Comparison of ENCODE assay signal across 8 cellular contexts in the genomic region with DNA sequence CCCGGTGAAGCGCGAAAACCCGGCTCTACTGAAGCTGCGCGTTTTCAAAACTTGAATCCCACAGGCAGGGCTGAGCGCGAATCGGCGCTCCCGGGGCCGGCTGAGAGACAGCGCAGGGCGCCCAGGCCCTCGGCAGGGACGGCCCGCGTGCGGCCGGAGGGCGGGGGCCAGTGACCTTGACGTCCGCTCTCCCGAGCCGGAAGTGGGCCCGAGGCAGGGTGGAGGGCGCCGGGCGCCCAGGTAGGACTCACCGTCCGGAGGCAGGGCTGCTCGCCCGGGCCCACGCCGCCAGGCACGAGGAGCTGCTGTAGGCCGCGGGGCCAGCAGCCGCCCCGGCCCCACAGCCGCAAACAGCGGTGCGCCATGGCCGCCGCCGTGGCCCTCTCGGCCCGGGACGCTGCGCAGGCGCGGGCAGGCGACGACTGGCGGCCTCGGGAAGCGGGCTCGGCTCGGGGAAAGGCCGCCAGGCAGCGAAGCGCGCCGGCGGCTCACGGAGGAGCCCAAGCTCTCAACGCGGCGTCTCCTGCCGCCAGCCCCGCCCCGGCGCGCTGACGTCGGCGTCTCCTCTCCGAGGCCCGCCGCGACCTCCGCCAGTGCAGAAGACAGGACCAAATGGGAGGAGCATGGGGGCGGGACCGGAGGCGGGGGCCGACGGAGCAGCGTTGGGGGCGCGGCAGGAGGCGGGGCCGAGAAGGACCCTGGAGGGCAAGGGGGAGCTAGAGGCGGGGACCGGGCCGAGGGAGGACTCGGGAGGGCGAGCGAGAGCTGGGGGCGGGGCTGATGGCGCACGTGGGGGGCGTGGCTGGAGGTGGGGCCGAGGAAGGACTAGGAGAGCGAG. TPM values are rescaled to one million over a fixed set of nuclear protein-coding genes. Genes with fewer than 3 reads are reported as not detected.
DNase-seq lines count a peak whose midpoint lies in the region; ATAC-seq, FAIRE-seq and TF ChIP-seq lines count a peak whose summit lies in the region.

A gene (minus strand): TSS at position 510 of the 838 bp plus-strand sequence. CDS start 145 bp downstream, at position 365.

- TF ChIP-seq POLR2A in IMR-90 (IDR thresholded peaks at IDR 0.05; ENCODE audit: low read depth, low read length) (peak; percentile 94), endothelial cell of umbilical vein (IDR thresholded peaks at IDR 0.05; ENCODE audit: low read depth, low read length) (peak; percentile 93)

- ATAC-seq in GM21529 (IDR thresholded peaks at IDR 0.05; ENCODE audit: unreplicated experiment) = peak; percentile 82
- ATAC-seq in IMR-90 (ENCODE audit: low read depth) = peak; percentile 91

- intact Hi-C loops in IMR-90 (cut with micrococcal nuclease) (loop anchor here (2.0 to 5.0 kb wide), 3 partner anchors 48 to 570 kb away; a partner anchor contains a TSS), OCI-LY7 (cut with micrococcal nuclease; ENCODE audit: unreplicated experiment) (loop anchor here (1.0 to 5.0 kb wide), 7 partner anchors 30 to 570 kb away; a partner anchor contains a TSS), endothelial cell of umbilical vein (cut with micrococcal nuclease) (loop anchor here (1.0 to 5.0 kb wide), 5 partner anchors 69 to 570 kb away; a partner anchor contains a TSS)

- H3K4me3 ChIP-seq in IMR-90 (ENCODE audit: insufficient read depth, low read depth, low read length) = peak within 1 kb of the TSS; percentile 73
- H3K4me3 ChIP-seq in OCI-LY7 (ENCODE audit: low read depth, low read length, poor library complexity, severe bottlenecking) = peak within 1 kb of the TSS; percentile 85
- H3K4me3 ChIP-seq in endothelial cell of umbilical vein (replicated peaks in 1 of 3; ENCODE audit: insufficient read depth in 1 of 3, low read depth in 1 of 3, low read length in 3 of 3) = peak within 1 kb of the TSS; percentile 62 to 85 (median 72)

- H4K20me1 ChIP-seq in IMR-90 (ENCODE audit: insufficient read depth, low read length) (peaks cover 41% of the 10 kb centered on the region), OCI-LY7 (ENCODE audit: insufficient read depth, low read length) (peaks cover 20% of the 10 kb centered on the region), endothelial cell of umbilical vein (replicated peaks; ENCODE audit: control insufficient read depth, extremely low read depth, insufficient read depth, low read length) (no peaks in the 10 kb centered on the region)

- H3K23ac ChIP-seq in IMR-90 (ENCODE audit: low read depth, low read length) = peak within 1 kb of the TSS; percentile 96

- peak within 1 kb of the TSS; percentile 84 for H4K91ac ChIP-seq in IMR-90 (ENCODE audit: insufficient read depth, low read depth, low read length)

- DNase-seq in DMS 273 treated with DMSO at 0.1 percent for 48 hours (lab: John Stamatoyannopoulos, UW) = peak; percentile 94
- peak; percentile 98 for DNase-seq in IMR-90
- DNase-seq in OCI-LY7 (ENCODE audit: low spot score) = peak; percentile 98
- DNase-seq in activated T-cell treated with anti-CD3 and anti-CD28 coated beads for 1 hour (ENCODE audit: low read depth) = peak; percentile 100
- DNase-seq in endothelial cell of umbilical vein (ENCODE audit: low read depth, low spot score) = peak; percentile 100
- DNase-seq in middle frontal gyrus (ENCODE audit: extremely low spot score, low spot score) = peak; percentile 95
- DNase-seq in stimulated activated CD8-positive, alpha-beta memory T cell treated with anti-CD3 and anti-CD28 coated beads, Interleukin-2, amount 100 ng/mL, for 1 hour (ENCODE audit: low read depth in 2 of 2) = peak; percentile 100

- no peaks in the 10 kb centered on the region for H3K27me3 ChIP-seq in IMR-90 (ENCODE audit: control insufficient read depth, insufficient read depth, low read length)
- no peaks in the 10 kb centered on the region for H3K27me3 ChIP-seq in endothelial cell of umbilical vein (ENCODE audit: control insufficient read depth in 2 of 2, insufficient read depth in 2 of 2, low read length in 2 of 2)

- peak within 1 kb of the TSS; percentile 80 for H2AK5ac ChIP-seq in IMR-90 (ENCODE audit: low read depth, low read length)

- H3K27ac ChIP-seq in IMR-90 (ENCODE audit: insufficient read depth, low read length) (peak within 1 kb of the TSS; percentile 76), OCI-LY7 (ENCODE audit: low read depth, low read length, poor library complexity, severe bottlenecking) (peak within 1 kb of the TSS; percentile 65), endothelial cell of umbilical vein (ENCODE audit: insufficient read depth, low read depth, low read length) (peak within 1 kb of the TSS; percentile 89)

- H2AFZ ChIP-seq in IMR-90 (replicated peaks; ENCODE audit: low read length, poor library complexity) = peak within 1 kb of the TSS; percentile 94
- peak within 1 kb of the TSS; percentile 63; the same call in 1 of the 2 replicates for H2AFZ ChIP-seq in OCI-LY7 (ENCODE audit: low read length)
- H2AFZ ChIP-seq in endothelial cell of umbilical vein (ENCODE audit: low read depth, low read length) = peak within 1 kb of the TSS; percentile 97

- TF ChIP-seq RAD21 in IMR-90 (IDR thresholded peaks at IDR 0.05; ENCODE audit: low read length) = 0 out of 2 replicates have a peak, but pooled peaks have one; percentile 3

- H3K4me2 ChIP-seq in IMR-90 (ENCODE audit: low read depth, low read length) = peak within 1 kb of the TSS; percentile 97
- H3K4me2 ChIP-seq in OCI-LY7 (ENCODE audit: low read length) = peak within 1 kb of the TSS; percentile 86
- peak within 1 kb of the TSS; percentile 91 for H3K4me2 ChIP-seq in endothelial cell of umbilical vein (ENCODE audit: insufficient read depth, low read length)

- H4K8ac ChIP-seq in IMR-90 (ENCODE audit: low read depth in 2 of 2, low read length in 2 of 2) = peak within 1 kb of the TSS; percentile 36 to 85

- H3K14ac ChIP-seq in IMR-90 (replicated peaks; ENCODE audit: low read depth, low read length) = peak within 1 kb of the TSS; percentile 96

- H2BK15ac ChIP-seq in IMR-90 (ENCODE audit: low read depth, low read length) = peak within 1 kb of the TSS; percentile 3; the same call in 1 of the 3 replicates

- H3K4me1 ChIP-seq in IMR-90 (ENCODE audit: control insufficient read depth, insufficient read depth, low read length) = peaks cover 2% of the 10 kb centered on the region
- H3K4me1 ChIP-seq in OCI-LY7 (ENCODE audit: insufficient read depth, low read length, poor library complexity, severe bottlenecking) = peaks cover 16% of the 10 kb centered on the region
- H3K4me1 ChIP-seq in endothelial cell of umbilical vein (ENCODE audit: control insufficient read depth, extremely low read depth, insufficient read depth, low read length) = peaks cover 9% of the 10 kb centered on the region

- 1% methylated on average over 37 of the region's 104 CpGs; no CpG with 5 or more reads in 1 of the 2 experiments for WGBS in IMR-90 (ENCODE audit: extremely low coverage in 2 of 2, insufficient read length in 1 of 2), 2 experiments

- H3K79me2 ChIP-seq in OCI-LY7 (ENCODE audit: insufficient read depth, low read depth, low read length) (peaks cover 47% of the 10 kb centered on the region), endothelial cell of umbilical vein (ENCODE audit: control insufficient read depth, insufficient read depth, low read length) (peaks cover 44% of the 10 kb centered on the region)

- H3K56ac ChIP-seq in IMR-90 (ENCODE audit: extremely low read depth, insufficient read depth, low read length) = peak within 1 kb of the TSS; percentile 91

- peak within 1 kb of the TSS; percentile 71 for H3K4ac ChIP-seq in IMR-90 (ENCODE audit: low read depth, low read length)

- no peaks in the 10 kb centered on the region for H3K9me2 ChIP-seq in OCI-LY7 (ENCODE audit: insufficient read depth, low read length)

- H3K36me3 ChIP-seq in IMR-90 (ENCODE audit: control insufficient read depth, insufficient read depth, low read length) = no peaks in the 10 kb centered on the region
- H3K36me3 ChIP-seq in OCI-LY7 (ENCODE audit: insufficient read depth, low read length) = peaks cover 24% of the 10 kb centered on the region
- no peaks in the 10 kb centered on the region for H3K36me3 ChIP-seq in endothelial cell of umbilical vein (ENCODE audit: control insufficient read depth in 2 of 2, extremely low read depth in 1 of 2, insufficient read depth in 2 of 2, low read length in 2 of 2)

- dilution Hi-C loops in IMR-90 (cut with HindIII; ENCODE audit: low sequenced_read_pairs, unreplicated experiment) (no loop called here), endothelial cell of umbilical vein (cut with MboI; ENCODE audit: extremely low pct_ligation_motif_present, low sequenced_read_pairs) (no loop called here)

- no peak for TF ChIP-seq CTCF in IMR-90 (conservative IDR thresholded peaks at IDR 0.05; ENCODE audit: low read depth, low read length)
- TF ChIP-seq CTCF in OCI-LY7 (conservative IDR thresholded peaks at IDR 0.05; ENCODE audit: low read length) = 0 out of 2 replicates have a peak, but pooled peaks have one; percentile 6
- no peak for TF ChIP-seq CTCF in endothelial cell of umbilical vein (IDR thresholded peaks at IDR 0.05; ENCODE audit: extremely low read depth in 1 of 2, insufficient read depth in 1 of 2, low read depth in 1 of 2, low read length in 2 of 2)

- BruUV-seq in IMR-90 (replicated peaks; lab: Mats Ljungman, UMichigan) (no TSS peak), OCI-LY7 (replicated peaks; lab: Mats Ljungman, UMichigan) (no TSS peak), endothelial cell of umbilical vein (replicated peaks; lab: Mats Ljungman, UMichigan) (no TSS peak)

- peak within 1 kb of the TSS; percentile 5 for H3K18ac ChIP-seq in IMR-90 (ENCODE audit: low read depth, low read length)

- H2BK120ac ChIP-seq in IMR-90 (ENCODE audit: low read depth, low read length) = peak within 1 kb of the TSS; percentile 84

- H2AK9ac ChIP-seq in IMR-90 (replicated peaks; ENCODE audit: low read depth, low read length, poor library complexity) = peak within 1 kb of the TSS; percentile 73

- CTCF ChIA-PET in IMR-90 (lab: Yijun Ruan, JAX) = interaction anchor here (0.5 to 0.7 kb wide), 2 partner anchors 16 to 108 kb away, joined by 3 to 4 read pairs; no protein-coding TSS in a partner anchor
- CTCF ChIA-PET in OCI-LY7 (lab: Charles Lee; ENCODE audit: unreplicated experiment) = interaction anchor here (0.6 kb wide), 3 partner anchors 14 to 624 kb away, joined by 3 to 4 read pairs (median 3); no protein-coding TSS in a partner anchor
- CTCF ChIA-PET in endothelial cell of umbilical vein (lab: Charles Lee) = interaction anchor here (0.7 to 1.8 kb wide), 10 partner anchors 12 to 557 kb away, joined by 3 to 13 read pairs (median 3); a partner anchor contains a TSS

- FAIRE-seq in endothelial cell of umbilical vein (lab: Jason Lieb, UNC) = no peak

- H3K9ac ChIP-seq in IMR-90 (ENCODE audit: low read depth, low read length) (peak within 1 kb of the TSS; percentile 92), endothelial cell of umbilical vein (replicated peaks; ENCODE audit: extremely low read depth, insufficient read depth, low read length) (peak within 1 kb of the TSS; percentile 88)

- peak within 1 kb of the TSS; percentile 69 for H2BK20ac ChIP-seq in IMR-90 (ENCODE audit: low read depth, low read length)

- H3K9me1 ChIP-seq in IMR-90 (ENCODE audit: insufficient read depth, low read length) = peaks cover 14% of the 10 kb centered on the region
- no peaks in the 10 kb centered on the region for H3K9me1 ChIP-seq in endothelial cell of umbilical vein (replicated peaks; ENCODE audit: control insufficient read depth, extremely low read depth, insufficient read depth, low read length)

- H3K79me1 ChIP-seq in IMR-90 (ENCODE audit: low read depth in 1 of 2, low read length in 2 of 2) = peaks cover 17 to 48% of the 10 kb centered on the region in 2 experiments; a peak in 3 of 4 replicates

- in situ Hi-C loops in IMR-90 (cut with MboI; ENCODE audit: low sequenced_read_pairs) = loop anchor here (10.0 kb wide), 2 partner anchors 58 to 568 kb away; a partner anchor contains a TSS

- H3K9me3 ChIP-seq in IMR-90 (ENCODE audit: control insufficient read depth, insufficient read depth, low read length) (peaks cover under 1% of the 10 kb centered on the region; the same call in 1 of the 2 replicates), OCI-LY7 (ENCODE audit: low read length) (no peaks in the 10 kb centered on the region), endothelial cell of umbilical vein (replicated peaks; ENCODE audit: control insufficient read depth, insufficient read depth, low read length) (no peaks in the 10 kb centered on the region)

- peak within 1 kb of the TSS; percentile 18 for H4K5ac ChIP-seq in IMR-90 (ENCODE audit: low read depth, low read length)

- H2BK5ac ChIP-seq in IMR-90 (ENCODE audit: low read depth, low read length, poor library complexity, severe bottlenecking) = peak within 1 kb of the TSS; percentile 77

- POLR2A ChIA-PET in IMR-90 (lab: Charles Lee; ENCODE audit: unreplicated experiment) = interaction anchor here (1.2 to 1.3 kb wide), 2 partner anchors 67 to 98 kb away, joined by 4 read pairs; no protein-coding TSS in a partner anchor
- POLR2A ChIA-PET in OCI-LY7 (lab: Charles Lee) = interaction anchor here (0.6 to 2.1 kb wide), 18 partner anchors 9 to 1237 kb away, joined by 3 to 10 read pairs (median 5); a partner anchor contains a TSS
- POLR2A ChIA-PET in endothelial cell of umbilical vein (lab: Charles Lee) = interaction anchor here (0.6 to 1.5 kb wide), 11 partner anchors 9 to 588 kb away, joined by 3 to 8 read pairs (median 4); a partner anchor contains a TSS

RNA-seq across cellular contexts. Expression of the gene that starts here (rescaled TPM):
- total RNA-seq in IMR-90 (2012; rRNA removed) = 37.6 and 65.5 TPM in 2 replicates
- polyA plus RNA-seq in IMR-90 (2012; rRNA removed) = 24.8 and 26.9 TPM in 2 replicates
- 8.9 and 15.8 TPM in 2 replicates for polyA plus RNA-seq in IMR-90 (2012; cell fraction: cytosol; rRNA removed)
- 8.0 and 24.0 TPM in 2 replicates for polyA plus RNA-seq in IMR-90 (2012; cell fraction: nucleus; rRNA removed; ENCODE audit: low replicate concordance)
- total RNA-seq in OCI-LY7 (2014; rRNA removed; shearing (Covaris generic)) = 44.8 and 49.2 TPM in 2 replicates
- total RNA-seq in OCI-LY7 (2022) = 61.3 and 72.7 TPM in 2 replicates
- 40.6 and 42.4 TPM in 2 replicates for total RNA-seq in endothelial cell of umbilical vein
- polyA plus RNA-seq in endothelial cell of umbilical vein = 15.5 and 19.3 TPM in 2 replicates
- 25.8 and 29.6 TPM in 2 replicates for polyA plus RNA-seq in endothelial cell of umbilical vein (2011; cell fraction: cytosol; rRNA removed)
- 25.6 and 35.2 TPM in 2 replicates for polyA plus RNA-seq in endothelial cell of umbilical vein (2011; cell fraction: nucleus; rRNA removed)
- polyA plus RNA-seq in endothelial cell of umbilical vein (2012) = 31.8 and 43.8 TPM in 2 replicates
- polyA minus RNA-seq in endothelial cell of umbilical vein = 19.1 and 25.4 TPM in 2 replicates
- 44.7 TPM for polyA minus RNA-seq in endothelial cell of umbilical vein (2011; cell fraction: cytosol; rRNA and poly(A)+ RNA removed)
- 20.2 and 25.4 TPM in 2 replicates for polyA minus RNA-seq in endothelial cell of umbilical vein (2011; cell fraction: nucleus; rRNA and poly(A)+ RNA removed)

Comparison
In these comparisons a context has a peak if more than half of its experiments do, and no peak if none do; other contexts are left out.
1. Peak in every context shown above with its lines: DNase-seq, ATAC-seq, H3K4me3 ChIP-seq and H3K27ac ChIP-seq.